Comparison of ENCODE assay signal across 32 cellular contexts in the genomic region with DNA sequence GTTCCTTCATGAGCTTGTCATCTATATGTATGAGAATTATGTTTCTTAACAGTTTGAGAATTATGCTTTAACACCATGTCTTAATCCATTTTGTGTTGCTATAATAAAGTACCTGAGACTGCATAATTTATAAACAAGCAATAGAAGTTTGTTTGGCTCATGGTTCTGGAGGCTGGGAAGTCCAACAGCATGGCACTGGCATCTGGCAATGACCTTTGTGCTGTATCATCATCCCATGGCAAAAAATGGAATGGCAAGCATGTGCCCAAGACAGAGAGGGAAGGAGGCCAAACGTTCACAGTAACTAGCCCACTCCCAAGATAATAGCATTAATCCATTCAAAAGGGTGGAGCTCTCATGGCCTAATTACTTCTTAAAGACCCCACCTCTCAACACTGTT.
"Had no signal": no experiment of that assay in that cellular context is flagged by ENCODE, and none has a peak within 500 bp of the region (broad histone marks: within the 10 kb centered on the region; RNA-seq: fewer than 3 reads in every experiment).

No MANE protein-coding gene starts in this region.

- ATAC-seq: activated naive CD4-positive, alpha-beta T cell treated with anti-CD3 and anti-CD28 coated beads, Interleukin-2, amount 50 U/mL, for 72 hours; activated naive CD8-positive, alpha-beta T cell treated with anti-CD3 and anti-CD28 coated beads, Interleukin-2, amount 50 U/mL, for 24 hours; activated T-cell treated with anti-CD3 and anti-CD28 coated beads, Interleukin-2, amount 50 U/mL, for 4 hours; activated T-cell treated with anti-CD3 and anti-CD28 coated beads, Interleukin-2, amount 50 U/mL, for 72 hours; activated T-helper 17 cell treated with anti-CD3 and anti-CD28 coated beads, Interleukin-2, amount 50 U/mL, for 72 hours; body of pancreas had no signal

- H3K9me3 ChIP-seq: adrenal gland, ascending aorta, body of pancreas had no signal

- H3K27ac ChIP-seq: adrenal gland, ascending aorta, body of pancreas, brain microvascular endothelial cell, breast epithelium, cardiac muscle cell had no signal

- H3K4me3 ChIP-seq: adrenal gland, ascending aorta, body of pancreas, breast epithelium, cardiac muscle cell had no signal

- H3K27me3 ChIP-seq: adrenal gland, ascending aorta, body of pancreas, breast epithelium, cardiac muscle cell had no signal

- DNase-seq: activated effector memory CD4-positive, alpha-beta T cell treated with anti-CD3 and anti-CD28 coated beads, Interleukin-2, amount 50 U/mL, for 16 hours; activated effector memory CD4-positive, alpha-beta T cell treated with Interleukin-2 at 50 U/mL for 16 hours; activated gamma-delta T cell; activated gamma-delta T cell treated with Interleukin-2 at 50 U/mL for 16 hours; activated naive CD4-positive, alpha-beta T cell; activated naive CD4-positive, alpha-beta T cell treated with anti-CD3 and anti-CD28 coated beads for 36 hours; activated naive CD4-positive, alpha-beta T cell treated with anti-CD3 and anti-CD28 coated beads, Interleukin-2, amount 10 ng/mL, durations not matched to agents 7 days and 5 days; activated naive CD4-positive, alpha-beta T cell treated with anti-CD3 and anti-CD28 coated beads, Interleukin-2, amount 50 U/mL, for 16 hours; activated naive CD4-positive, alpha-beta T cell treated with Interleukin-2 at 50 U/mL for 16 hours; activated naive CD8-positive, alpha-beta T cell treated with anti-CD3 and anti-CD28 coated beads for 36 hours; activated naive CD8-positive, alpha-beta T cell treated with anti-CD3 and anti-CD28 coated beads, Interleukin-2, amount 10 ng/mL, durations not matched to agents 7 days and 5 days; activated naive CD8-positive, alpha-beta T cell treated with anti-CD3 and anti-CD28 coated beads, Interleukin-2, amount 50 U/mL, for 24 hours; activated T-cell treated with anti-CD3 and anti-CD28 coated beads, Interleukin-2, amount 50 U/mL, for 1 hour; activated T-cell treated with anti-CD3 and anti-CD28 coated beads, Interleukin-2, amount 50 U/mL, for 24 hours; activated T-cell treated with anti-CD3 and anti-CD28 coated beads, Interleukin-2, amount 50 U/mL, for 4 hours; activated T-cell treated with anti-CD3 and anti-CD28 coated beads, Interleukin-2, amount 50 U/mL, for 48 hours; activated T-cell treated with anti-CD3 and anti-CD28 coated beads, Interleukin-2, amount 50 U/mL, for 72 hours; adrenal gland; amniotic stem cell; amygdala; aorta; body of pancreas; brain microvascular endothelial cell; central memory CD4-positive, alpha-beta T cell; cerebellar nuclear complex had no signal

- FAIRE-seq: astrocyte, bronchial epithelial cell had no signal

- H3K36me3 ChIP-seq: adrenal gland, ascending aorta, brain microvascular endothelial cell, breast epithelium, cardiac muscle cell had no signal

- H3K4me1 ChIP-seq: adrenal gland, ascending aorta, body of pancreas, breast epithelium had no signal
